12 cellular contexts compared by ENCODE assay signal in the genomic region with DNA sequence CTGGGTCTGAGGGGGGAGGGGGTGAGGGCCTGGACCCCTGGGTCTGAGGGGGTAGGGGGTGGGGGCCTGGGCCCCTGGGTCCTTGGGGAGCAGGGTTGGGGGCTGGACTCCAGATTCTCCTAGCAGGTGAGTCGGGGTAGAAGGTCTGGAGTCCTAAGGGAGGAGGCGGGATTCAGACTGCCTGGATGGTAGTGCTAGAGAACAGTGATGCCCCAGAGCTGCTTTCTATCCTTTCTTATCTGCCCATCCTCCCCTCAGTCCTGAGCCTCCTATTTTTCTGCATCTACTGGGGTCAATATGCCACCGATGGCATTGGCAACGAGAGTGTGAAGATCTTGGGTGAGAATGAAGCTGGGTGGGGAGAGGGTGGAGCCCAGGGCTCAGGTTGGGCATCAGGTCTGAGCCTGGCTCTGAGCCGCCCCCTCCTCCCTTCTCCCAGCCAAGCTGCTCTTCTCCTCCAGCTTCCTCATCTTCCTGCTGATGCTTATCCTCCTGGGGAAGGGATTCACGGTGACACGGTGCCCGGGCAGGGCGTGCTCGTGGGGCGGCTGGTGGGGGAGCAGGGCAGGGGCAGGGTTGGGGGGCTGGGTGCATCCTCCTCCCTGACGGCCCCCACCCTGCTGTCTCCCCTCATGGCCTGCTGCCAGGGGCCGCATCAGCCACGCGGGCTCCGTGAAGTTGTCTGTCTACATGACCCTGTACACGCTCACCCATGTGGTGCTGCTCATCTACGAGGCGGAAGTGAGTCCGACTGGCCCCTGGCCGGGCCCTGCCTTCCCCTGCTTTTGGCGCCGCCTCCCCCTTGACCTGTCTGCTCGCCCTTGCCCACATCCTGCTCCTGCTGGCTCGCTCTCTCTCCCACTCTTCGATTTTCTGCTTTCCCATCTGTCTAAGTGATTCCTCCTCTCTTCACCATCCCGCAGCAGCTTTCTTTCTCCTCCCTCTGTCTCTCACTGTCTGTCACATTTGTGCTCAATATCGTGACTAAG. TPM values are rescaled to one million over a fixed set of nuclear protein-coding genes. Genes with fewer than 3 reads are reported as not detected.
A peak's percentile ranks its signal among the peaks of the same experiment; 100 is the strongest.
DNase-seq lines count a peak whose midpoint lies in the region; ATAC-seq, FAIRE-seq and TF ChIP-seq lines count a peak whose summit lies in the region.
"Had no signal": no experiment of that assay in that cellular context is flagged by ENCODE, and none has a peak within 500 bp of the region (broad histone marks: within the 10 kb centered on the region; RNA-seq: fewer than 3 reads in every experiment).

No MANE protein-coding gene starts in this region.

- TF ChIP-seq POLR2A in H54 (IDR thresholded peaks at IDR 0.05; ENCODE audit: low read depth, low read length), result peak; percentile 39

- DNase-seq in CMK (ENCODE audit: low read depth) (peak; percentile 77), H54 (ENCODE audit: insufficient read length, low spot score) (peak; percentile 82), RCC 7860 (ENCODE audit: low spot score) (peak; percentile 63), left lobe of liver (ENCODE audit: low spot score) (no peak), midbrain (lab: John Stamatoyannopoulos, UW) (no peak), D721Med (ENCODE audit: insufficient read length, low spot score) (no peak), iPS-NIHi11 (ENCODE audit: low spot score) (no peak)
- no peak for DNase-seq in activated CD4-positive, CD25-positive, alpha-beta regulatory T cell treated with anti-CD3 and anti-CD28 coated beads, Interleukin-2, amount 50 U/mL, for 72 hours
- DNase-seq: NCI-H526 treated with DMSO at 0.1 percent for 48 hours, tibial artery had no signal

- FAIRE-seq in H54 (lab: Jason Lieb, UNC) (no peak), RCC 7860 (lab: Jason Lieb, UNC) (no peak), D721Med (lab: Jason Lieb, UNC) (no peak)
- FAIRE-seq: G401.6 had no signal

- peak; percentile 47 for ATAC-seq in left lobe of liver

- no peak for TF ChIP-seq CTCF in D721Med (IDR thresholded peaks at IDR 0.05; ENCODE audit: insufficient read depth, missing control alignments)

RNA-seq across cellular contexts. Expression of gene TMEM145, which starts 3.4 kb away (rescaled TPM):
- not detected for total RNA-seq in left lobe of liver
- total RNA-seq: renal cortical epithelial cell had no signal

RNA-seq across cellular contexts. Expression of gene MEGF8, which starts 8.9 kb away (rescaled TPM):
- total RNA-seq in left lobe of liver, result 11.7 TPM

RNA-seq across cellular contexts. Expression of gene PAFAH1B3, which starts 14.1 kb away (rescaled TPM):
- total RNA-seq in left lobe of liver, result 2.2 TPM

RNA-seq across cellular contexts. Expression of gene PRR19, which starts 14.6 kb away (rescaled TPM):
- 0.65 TPM for total RNA-seq in left lobe of liver

RNA-seq across cellular contexts. Expression of gene CIC, which starts 47.5 kb away (rescaled TPM):
- total RNA-seq in left lobe of liver, result 25.2 TPM

Comparison
In these comparisons a context has a peak if more than half of its experiments do, and no peak if none do; other contexts are left out.
1. DNase-seq: peak in CMK (single experiment), H54 (single experiment) and RCC 7860 (single experiment); none in left lobe of liver (single experiment), midbrain (single experiment), activated CD4-positive, CD25-positive, alpha-beta regulatory T cell treated with anti-CD3 and anti-CD28 coated beads, Interleukin-2, amount 50 U/mL, for 72 hours (single experiment), D721Med (single experiment) and iPS-NIHi11 (single experiment).